7 cellular contexts compared by ENCODE assay signal in the genomic region with DNA sequence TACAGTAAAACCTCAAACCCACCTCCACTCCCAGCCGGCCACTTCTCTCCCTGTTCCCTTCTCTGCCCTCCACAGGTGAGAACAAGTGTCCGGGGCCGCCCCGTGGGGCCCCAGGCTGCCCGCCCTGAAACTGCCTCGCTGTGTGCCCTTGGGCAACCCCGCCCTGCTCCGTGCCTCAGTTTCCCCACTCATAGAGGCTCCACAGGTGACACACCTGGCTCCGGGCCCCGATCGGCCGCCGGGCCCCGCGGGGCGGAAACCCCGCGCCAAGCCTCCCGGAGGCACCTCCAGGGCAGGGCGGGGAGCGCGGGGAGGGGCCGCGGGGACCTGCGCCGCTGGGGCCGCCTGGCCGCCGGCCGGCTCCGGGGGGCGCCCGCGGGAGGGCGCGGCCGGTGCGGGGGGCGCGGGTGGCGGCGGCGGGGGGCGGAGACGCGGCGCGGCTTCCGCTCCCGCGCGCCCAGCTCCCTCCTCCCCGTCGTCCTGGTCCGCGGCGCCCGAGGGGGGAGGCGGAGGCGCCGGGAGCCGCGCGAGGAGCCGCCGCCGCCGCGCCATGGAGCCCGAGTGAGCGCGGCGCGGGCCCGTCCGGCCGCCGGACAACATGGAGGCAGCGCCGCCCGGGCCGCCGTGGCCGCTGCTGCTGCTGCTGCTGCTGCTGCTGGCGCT. TPM values are rescaled to one million over a fixed set of nuclear protein-coding genes. Genes with fewer than 3 reads are reported as not detected.
DNase-seq lines count a peak whose midpoint lies in the region; ATAC-seq and TF ChIP-seq lines count a peak whose summit lies in the region.

A gene (plus strand): TSS at position 475 of the 663 bp plus-strand sequence. CDS start 124 bp downstream, at position 599.

- peaks cover 19% of the 10 kb centered on the region for H3K4me1 ChIP-seq in ovary (ENCODE audit: insufficient read depth)

- TF ChIP-seq CTCF in HFF-Myc (IDR thresholded peaks at IDR 0.05; ENCODE audit: low read depth, low read length, missing control alignments) = no peak
- TF ChIP-seq CTCF in ovary (IDR thresholded peaks at IDR 0.05) = no peak

- TF ChIP-seq POLR2A in ovary (IDR thresholded peaks at IDR 0.05) = no peak

- H3K36me3 ChIP-seq in ovary = no peaks in the 10 kb centered on the region

- peak; percentile 46 for DNase-seq in Daoy (ENCODE audit: low read depth)
- DNase-seq in HFF-Myc (ENCODE audit: extremely low read depth, low read depth) = no peak
- peak; percentile 36 for DNase-seq in activated T-cell treated with anti-CD3 and anti-CD28 coated beads, Interleukin-2, amount 50 U/mL, for 1 hour
- peak; percentile 59 for DNase-seq in Right ventricle myocardium inferior (ENCODE audit: missing footprints)
- peak; percentile 43 to 71 (median 63) for DNase-seq in ovary

- no peaks in the 10 kb centered on the region for H3K27me3 ChIP-seq in ovary

- intact Hi-C loops in Right ventricle myocardium inferior (cut with DNase I) = loop anchor here (5.0 kb wide), 1 partner anchor 40 kb away; no protein-coding TSS in a partner anchor
- intact Hi-C loops in ovary (cut with DNase I) = loop anchor here in 1 of 4 donors (10.0 kb wide), 2 partner anchors 63 to 133 kb away; no protein-coding TSS in a partner anchor

- no peak for TF ChIP-seq EP300 in ovary (IDR thresholded peaks at IDR 0.05)

- WGBS in ovary, 3 donors = 3 to 16% (median 6%) methylated on average over 19 to 84 of the region's 85 CpGs

- H3K4me3 ChIP-seq in HFF-Myc (replicated peaks; ENCODE audit: low read depth, low read length) = peak within 1 kb of the TSS; percentile 63
- H3K4me3 ChIP-seq in ovary = peak within 1 kb of the TSS; percentile 64

- H3K27ac ChIP-seq in ovary = peak within 1 kb of the TSS; percentile 70 to 74

- ATAC-seq in Right ventricle myocardium inferior = peak; percentile 24
- ATAC-seq in HG03175 (IDR thresholded peaks at IDR 0.05; ENCODE audit: unreplicated experiment) = no peak
- ATAC-seq in HG02840 (IDR thresholded peaks at IDR 0.05; ENCODE audit: low FRiP score, unreplicated experiment) = no peak

- H3K9me3 ChIP-seq in ovary = no peaks in the 10 kb centered on the region

RNA-seq across cellular contexts. Expression of the gene that starts here (rescaled TPM):
- 13.8 and 17.2 TPM in 2 replicates for total RNA-seq in Daoy (2014; rRNA removed; shearing (Covaris generic))
- total RNA-seq in Right ventricle myocardium inferior (61.6 TPM), ovary (10 to 100 TPM; 21.8 to 63.8 (median 52.9) TPM)
- 10 to 100 TPM in 1 of 2 donors, 1 to 10 TPM in 1; 3.1 to 47.2 TPM for polyA plus RNA-seq in ovary
